In the genomic region with DNA sequence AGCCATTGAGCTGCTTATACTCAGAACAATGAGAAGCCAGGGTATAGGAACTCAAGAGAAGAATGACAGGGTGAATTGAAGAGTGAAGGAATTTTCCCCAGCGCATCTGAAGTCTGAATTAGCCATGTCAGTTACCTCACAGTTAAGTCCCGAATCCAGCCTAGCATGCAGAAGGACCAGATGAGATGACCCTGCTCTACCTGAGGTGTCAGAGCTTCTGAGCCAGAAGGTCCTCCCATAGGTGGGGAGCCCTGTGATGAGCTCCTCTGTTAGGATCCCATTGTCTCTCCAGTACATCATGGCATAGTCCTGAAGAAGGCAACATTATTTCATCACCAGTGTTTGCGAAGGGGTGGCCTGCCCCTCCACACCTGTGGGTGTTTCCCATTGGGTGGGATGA, we compare ENCODE assay signal across 18 cellular contexts.
DNase-seq lines count a peak whose midpoint lies in the region; ATAC-seq and TF ChIP-seq lines count a peak whose summit lies in the region.
"Had no signal": no experiment of that assay in that cellular context is flagged by ENCODE, and none has a peak within 500 bp of the region (broad histone marks: within the 10 kb centered on the region; RNA-seq: fewer than 3 reads in every experiment).

No MANE protein-coding gene starts in this region.

- no peak overlapping the region for H2AFZ ChIP-seq in trophoblast cell (ENCODE audit: insufficient read depth, low read length, poor library complexity)
- H2AFZ ChIP-seq: GM23248 had no signal

- TF ChIP-seq POLR2A in body of pancreas (IDR thresholded peaks at IDR 0.05) = no peak

- BruUV-seq in Caco-2 (replicated peaks; lab: Mats Ljungman, UMichigan) = no TSS peak

- H3K36me3 ChIP-seq in Caco-2 (ENCODE audit: control insufficient read depth, insufficient read depth, low read length) (no peaks in the 10 kb centered on the region), HUES6 (ENCODE audit: control insufficient read depth, insufficient read depth, low read length) (no peaks in the 10 kb centered on the region), endodermal cell (ENCODE audit: control insufficient read depth, insufficient read depth, low read length) (no peaks in the 10 kb centered on the region), trophoblast cell (ENCODE audit: control insufficient read depth in 1 of 2, insufficient read depth in 2 of 2, low read length in 2 of 2) (no peaks in the 10 kb centered on the region), body of pancreas (replicated peaks in 1 of 2; ENCODE audit: insufficient read depth in 1 of 2, low read depth in 2 of 2) (no peaks in the 10 kb centered on the region), aorta (ENCODE audit: control insufficient read depth in 1 of 2, insufficient read depth in 2 of 2, low read length in 1 of 2) (no peaks in the 10 kb centered on the region)
- H3K36me3 ChIP-seq: BLaER1 treated with 17β-estradiol and CSF1 and Interleukin-3, amounts not matched to agents 10 nM and 100 nM; HAP-1 had no signal

- H4K91ac ChIP-seq in trophoblast cell (ENCODE audit: low read depth, low read length) = peak overlapping the region; percentile 6

- ATAC-seq in body of pancreas (no peak), aorta (ENCODE audit: low FRiP score) (no peak)
- ATAC-seq: HepG2 had no signal

- H3K27me3 Mint-ChIP-seq in Caco-2 (ENCODE audit: insufficient read depth, unreplicated experiment) (no peaks in the 10 kb centered on the region), endodermal cell (ENCODE audit: insufficient read depth) (peaks cover 2% of the 10 kb centered on the region), immature natural killer cell (ENCODE audit: low read depth in 3 of 3) (peaks cover 1 to 5% (median 5%) of the 10 kb centered on the region in 3 donors)
- H3K27me3 Mint-ChIP-seq: CD4-positive, alpha-beta T cell had no signal

- H3K27me3 ChIP-seq in Caco-2 (replicated peaks; ENCODE audit: control insufficient read depth, insufficient read depth, low read length) = no peaks in the 10 kb centered on the region
- no peaks in the 10 kb centered on the region for H3K27me3 ChIP-seq in HUES6 (ENCODE audit: control insufficient read depth, insufficient read depth, low read length)
- no peaks in the 10 kb centered on the region for H3K27me3 ChIP-seq in endodermal cell (ENCODE audit: control insufficient read depth, insufficient read depth, low read length, poor library complexity, severe bottlenecking)
- no peaks in the 10 kb centered on the region for H3K27me3 ChIP-seq in trophoblast cell (ENCODE audit: insufficient read depth, low read length)
- H3K27me3 ChIP-seq in body of pancreas = no peaks in the 10 kb centered on the region
- no peaks in the 10 kb centered on the region for H3K27me3 ChIP-seq in aorta (ENCODE audit: control insufficient read depth in 1 of 2, insufficient read depth in 2 of 2, low read length in 1 of 2)
- H3K27me3 ChIP-seq: BLaER1 treated with 17β-estradiol and CSF1 and Interleukin-3, amounts not matched to agents 10 nM and 100 nM had no signal

- CTCF ChIA-PET in Caco-2 (lab: Charles Lee) = no interaction called here

- TF ChIP-seq CTCF in Caco-2 (IDR thresholded peaks at IDR 0.05; ENCODE audit: insufficient read depth in 1 of 2, low read depth in 1 of 2, low read length in 1 of 2, severe bottlenecking in 1 of 2, unreplicated experiment in 1 of 2) = no peak
- TF ChIP-seq CTCF in endodermal cell (conservative IDR thresholded peaks at IDR 0.05) = no peak
- TF ChIP-seq CTCF in body of pancreas (IDR thresholded peaks at IDR 0.05) = no peak

- H3K4me3 ChIP-seq in Caco-2 (ENCODE audit: low read depth, low read length) = no peak overlapping the region
- peak overlapping the region; percentile 27; the same call in 1 of the 2 replicates for H3K4me3 ChIP-seq in HUES6 (ENCODE audit: low read depth, low read length)
- H3K4me3 ChIP-seq in endodermal cell (ENCODE audit: low read length) = peak overlapping the region; percentile 22
- H3K4me3 ChIP-seq in trophoblast cell (ENCODE audit: low read depth, low read length) = no peak overlapping the region
- H3K4me3 ChIP-seq in body of pancreas = no peak overlapping the region
- no peak overlapping the region for H3K4me3 ChIP-seq in aorta (ENCODE audit: low read length in 2 of 2)
- H3K4me3 ChIP-seq: BLaER1 treated with 17β-estradiol and CSF1 and Interleukin-3, amounts not matched to agents 10 nM and 100 nM; GM23248; HAP-1 had no signal

- peaks cover 23% of the 10 kb centered on the region for H3K4me1 Mint-ChIP-seq in Caco-2 (ENCODE audit: low read depth, unreplicated experiment)
- H3K4me1 Mint-ChIP-seq in endodermal cell = peaks cover 42% of the 10 kb centered on the region
- H3K4me1 Mint-ChIP-seq in immature natural killer cell = no peaks in the 10 kb centered on the region

- no peak overlapping the region for H3K4me2 ChIP-seq in trophoblast cell (ENCODE audit: low read length)
- H3K4me2 ChIP-seq: BLaER1 treated with 17β-estradiol and CSF1 and Interleukin-3, amounts not matched to agents 10 nM and 100 nM had no signal

- intact Hi-C loops in Caco-2 (cut with micrococcal nuclease; ENCODE audit: unreplicated experiment) (no loop called here), body of pancreas (cut with DNase I) (no loop called here), aorta (cut with DNase I) (no loop called here)

- no peak overlapping the region for H3K18ac ChIP-seq in trophoblast cell (ENCODE audit: low read length)

- H3K36me3 Mint-ChIP-seq in Caco-2 (ENCODE audit: insufficient read depth, unreplicated experiment) (no peaks in the 10 kb centered on the region), endodermal cell (ENCODE audit: low read depth) (no peaks in the 10 kb centered on the region), immature natural killer cell (no peaks in the 10 kb centered on the region)

- no peak overlapping the region for H4K8ac ChIP-seq in trophoblast cell (ENCODE audit: low read depth, low read length)

- H4K12ac ChIP-seq in trophoblast cell (ENCODE audit: low read depth, low read length) = no peak overlapping the region

- peaks cover 14% of the 10 kb centered on the region for H3K79me1 ChIP-seq in trophoblast cell (ENCODE audit: low read length)

- peak overlapping the region; percentile 1 for H2BK5ac ChIP-seq in trophoblast cell (ENCODE audit: low read depth, low read length, poor library complexity)

- H3K4me3 Mint-ChIP-seq in Caco-2 (ENCODE audit: unreplicated experiment) (no peak overlapping the region), endodermal cell (peak overlapping the region; percentile 37), immature natural killer cell (no peak overlapping the region)
- H3K4me3 Mint-ChIP-seq: CD4-positive, alpha-beta T cell had no signal

- H3K4me1 ChIP-seq in Caco-2 = peaks cover 18% of the 10 kb centered on the region
- peaks cover 36% of the 10 kb centered on the region for H3K4me1 ChIP-seq in HUES6 (ENCODE audit: control insufficient read depth, insufficient read depth, low read length)
- peaks cover 14% of the 10 kb centered on the region for H3K4me1 ChIP-seq in endodermal cell (ENCODE audit: control insufficient read depth, insufficient read depth, low read length)
- peaks cover 4 to 5% of the 10 kb centered on the region in 2 experiments for H3K4me1 ChIP-seq in trophoblast cell (ENCODE audit: control insufficient read depth in 1 of 2, insufficient read depth in 2 of 2, low read length in 2 of 2)
- peaks cover under 1% of the 10 kb centered on the region for H3K4me1 ChIP-seq in body of pancreas
- H3K4me1 ChIP-seq in aorta (ENCODE audit: control insufficient read depth in 1 of 2, insufficient read depth in 2 of 2, low read length in 2 of 2) = no peaks in the 10 kb centered on the region
- H3K4me1 ChIP-seq: BLaER1 treated with 17β-estradiol and CSF1 and Interleukin-3, amounts not matched to agents 10 nM and 100 nM had no signal

- DNase-seq in Caco-2 (no peak), endodermal cell (no peak), trophoblast cell (no peak), RKO (ENCODE audit: low spot score) (no peak), immature natural killer cell (no peak), body of pancreas (no peak), aorta (no peak)
- DNase-seq: ACHN; CD4-positive, alpha-beta T cell; DMS153; DMS79 treated with DMSO at 0.1 percent for 48 hours; EL; GDM1; GM23248 had no signal

- H3K27ac ChIP-seq in HUES6 (ENCODE audit: low read depth, low read length) = peak overlapping the region; percentile 91; the same call in 1 of the 2 replicates
- no peak overlapping the region for H3K27ac ChIP-seq in endodermal cell (ENCODE audit: low read depth, low read length)
- H3K27ac ChIP-seq in trophoblast cell (ENCODE audit: low read depth, low read length) = no peak overlapping the region
- H3K27ac ChIP-seq in body of pancreas = no peak overlapping the region
- no peak overlapping the region for H3K27ac ChIP-seq in aorta (ENCODE audit: low read depth in 1 of 2, low read length in 2 of 2)
- H3K27ac ChIP-seq: BLaER1 treated with 17β-estradiol and CSF1 and Interleukin-3, amounts not matched to agents 10 nM and 100 nM; GM23248 had no signal

- no peak overlapping the region for H3K14ac ChIP-seq in trophoblast cell (ENCODE audit: low read length)

- H3K23ac ChIP-seq in trophoblast cell (ENCODE audit: low read length) = no peak overlapping the region

- H3K9ac ChIP-seq in HUES6 (ENCODE audit: low read length) (peak overlapping the region; percentile 80), endodermal cell (ENCODE audit: extremely low read depth, low read length, poor library complexity, severe bottlenecking) (no peak overlapping the region), trophoblast cell (ENCODE audit: low read length) (no peak overlapping the region)
- H3K9ac ChIP-seq: BLaER1 treated with 17β-estradiol and CSF1 and Interleukin-3, amounts not matched to agents 10 nM and 100 nM; GM23248 had no signal

- peak overlapping the region; percentile 3 for H2BK12ac ChIP-seq in trophoblast cell (ENCODE audit: low read length)

- H2BK120ac ChIP-seq in trophoblast cell (ENCODE audit: insufficient read depth, low read length, poor library complexity) = peak overlapping the region; percentile 2

- peak overlapping the region; percentile 81 for H3K27ac Mint-ChIP-seq in Caco-2 (ENCODE audit: unreplicated experiment)
- H3K27ac Mint-ChIP-seq in endodermal cell = peak overlapping the region; percentile 95
- H3K27ac Mint-ChIP-seq in immature natural killer cell = no peak overlapping the region
- H3K27ac Mint-ChIP-seq: CD4-positive, alpha-beta T cell had no signal

- no peak overlapping the region for H2AK5ac ChIP-seq in trophoblast cell (ENCODE audit: low read length)

- POLR2A ChIA-PET in Caco-2 (lab: Charles Lee) = no interaction called here

- H3K79me2 ChIP-seq in trophoblast cell (ENCODE audit: control insufficient read depth, insufficient read depth, low read length, poor library complexity) = no peaks in the 10 kb centered on the region

- WGBS in endodermal cell (ENCODE audit: insufficient coverage in 1 of 2, insufficient read length in 1 of 2), 2 experiments = 85 to 90% methylated on average over 2 to 3 of the region's 3 CpGs
- WGBS in trophoblast cell (ENCODE audit: extremely low coverage, insufficient coverage, insufficient read length) = no CpG with 5 or more reads among the region's 3 CpGs
- 90 to 96% methylated on average over 3 of the region's 3 CpGs for WGBS in body of pancreas, 2 donors
- WGBS in aorta, 2 donors = 89 to 91% methylated on average over 3 of the region's 3 CpGs

- no peaks in the 10 kb centered on the region for H3K9me3 Mint-ChIP-seq in Caco-2 (ENCODE audit: unreplicated experiment)
- H3K9me3 Mint-ChIP-seq in endodermal cell = no peaks in the 10 kb centered on the region
- H3K9me3 Mint-ChIP-seq in immature natural killer cell = peaks cover 0 to 3% (median 0%) of the 10 kb centered on the region in 6 donors
- H3K9me3 Mint-ChIP-seq: CD4-positive, alpha-beta T cell had no signal

- no peak overlapping the region for H3K4ac ChIP-seq in trophoblast cell (ENCODE audit: low read depth, low read length)

- H3K9me3 ChIP-seq in Caco-2 = no peaks in the 10 kb centered on the region
- no peaks in the 10 kb centered on the region for H3K9me3 ChIP-seq in HUES6 (ENCODE audit: control insufficient read depth, insufficient read depth, low read depth, low read length)
- H3K9me3 ChIP-seq in endodermal cell (ENCODE audit: control insufficient read depth, low read length) = peaks cover 5% of the 10 kb centered on the region
- no peaks in the 10 kb centered on the region for H3K9me3 ChIP-seq in trophoblast cell (ENCODE audit: insufficient read depth, low read depth, low read length)
- no peaks in the 10 kb centered on the region for H3K9me3 ChIP-seq in body of pancreas
- no peaks in the 10 kb centered on the region for H3K9me3 ChIP-seq in aorta (ENCODE audit: control insufficient read depth, low read length)
- H3K9me3 ChIP-seq: HAP-1 had no signal

Comparison
In these comparisons a context has a peak if more than half of its experiments do, and no peak if none do; other contexts are left out.
1. H3K4me3 ChIP-seq: peak in HUES6 (single experiment) and endodermal cell (single experiment); none in Caco-2 (single experiment), trophoblast cell (single experiment), body of pancreas (0 of 2) and aorta (0 of 2).
2. H3K27ac Mint-ChIP-seq: peak in Caco-2 (single experiment) and endodermal cell (single experiment); none in immature natural killer cell (0 of 6).